Comparison of ENCODE assay signal across 2 cellular contexts in genomic region chr20:62910217-62910766, GRCh38.
TF ChIP-seq lines count a peak whose summit lies in the region.

No MANE protein-coding gene starts in this region.

TF ChIP-seq in GM12891, 5 proteins besides CTCF, POLR2A, EP300 and RAD21:
- TF ChIP-seq POLR2AphosphoS5 (IDR thresholded peaks at IDR 0.05; ENCODE audit: low read depth, low read length) (peak; percentile 50; the same call in 1 of the 2 replicates), POU2F2 (IDR thresholded peaks at IDR 0.05; ENCODE audit: low read depth, low read length) (no peak), SPI1 (IDR thresholded peaks at IDR 0.05; ENCODE audit: low read depth, low read length) (no peak)

TF ChIP-seq in WTC11, 78 proteins besides CTCF, POLR2A, EP300 and RAD21:
- TF ChIP-seq ZNF671 (CRISPR knock-in tag; IDR thresholded peaks at IDR 0.05) (no peak), ZNF396 (CRISPR knock-in tag; IDR thresholded peaks at IDR 0.05; ENCODE audit: borderline replicate concordance) (no peak), ZNF423 (CRISPR knock-in tag; IDR thresholded peaks at IDR 0.05) (no peak), HMGXB4 (CRISPR knock-in tag; IDR thresholded peaks at IDR 0.05) (no peak), ZNF317 (CRISPR knock-in tag; IDR thresholded peaks at IDR 0.05; ENCODE audit: borderline replicate concordance, low read depth) (no peak), PRDM15 (CRISPR knock-in tag; IDR thresholded peaks at IDR 0.05) (no peak), PRRX2 (CRISPR knock-in tag; IDR thresholded peaks at IDR 0.05) (no peak), ZSCAN18 (CRISPR knock-in tag; IDR thresholded peaks at IDR 0.05) (no peak), ZNF281 (CRISPR knock-in tag; IDR thresholded peaks at IDR 0.05) (no peak), ZBTB43 (CRISPR knock-in tag; IDR thresholded peaks at IDR 0.05) (no peak), GTF2I (CRISPR knock-in tag; conservative IDR thresholded peaks at IDR 0.05) (no peak), AFF4 (CRISPR knock-in tag; IDR thresholded peaks at IDR 0.05; ENCODE audit: borderline replicate concordance) (no peak)
